1 cellular context compared by ENCODE assay signal in genomic region chr10:88881922-88882645, GRCh38.
TF ChIP-seq lines count a peak whose summit lies in the region.

No MANE protein-coding gene starts in this region.

TF ChIP-seq in HepG2, 621 proteins besides CTCF, POLR2A, EP300 and RAD21:
- TF ChIP-seq SOX6 (IDR thresholded peaks at IDR 0.05) = no peak
- TF ChIP-seq SOX6 (CRISPR knock-in tag; IDR thresholded peaks at IDR 0.05) = no peak
- TF ChIP-seq TRAFD1 (CRISPR knock-in tag; IDR thresholded peaks at IDR 0.05; ENCODE audit: borderline replicate concordance) = no peak
- TF ChIP-seq HNF4G (IDR thresholded peaks at IDR 0.05; ENCODE audit: borderline replicate concordance, low read depth, low read length) = no peak
- no peak for TF ChIP-seq HNF4G (CRISPR knock-in tag; IDR thresholded peaks at IDR 0.05; ENCODE audit: borderline replicate concordance, low read depth)
- TF ChIP-seq SIN3A (IDR thresholded peaks at IDR 0.05; ENCODE audit: borderline replicate concordance, low read depth, low read length) = no peak
- no peak for TF ChIP-seq ARNTL (CRISPR knock-in tag; IDR thresholded peaks at IDR 0.05)
- TF ChIP-seq RARA (CRISPR knock-in tag; IDR thresholded peaks at IDR 0.05) = no peak
- TF ChIP-seq ZUFSP (CRISPR knock-in tag; IDR thresholded peaks at IDR 0.05; ENCODE audit: borderline replicate concordance) = no peak
- no peak for TF ChIP-seq TEAD2 (CRISPR knock-in tag; IDR thresholded peaks at IDR 0.05)
- TF ChIP-seq ZNF572 (CRISPR knock-in tag; IDR thresholded peaks at IDR 0.05) = no peak
- no peak for TF ChIP-seq SMAD9 (CRISPR knock-in tag; IDR thresholded peaks at IDR 0.05)
- no peak for TF ChIP-seq HDAC2 (CRISPR knock-in tag; IDR thresholded peaks at IDR 0.05)
- no peak for TF ChIP-seq ZNF710 (CRISPR knock-in tag; IDR thresholded peaks at IDR 0.05; ENCODE audit: borderline replicate concordance)
- TF ChIP-seq ZNF34 (CRISPR knock-in tag; IDR thresholded peaks at IDR 0.05; ENCODE audit: borderline replicate concordance) = no peak
- TF ChIP-seq ZNF343 (CRISPR knock-in tag; IDR thresholded peaks at IDR 0.05) = no peak
- TF ChIP-seq MLLT10 (CRISPR knock-in tag; IDR thresholded peaks at IDR 0.05) = no peak
